In genomic region chr2:224915126-224915525, GRCh38 we compare ENCODE assay signal across 26 cellular contexts.
"Had no signal": no experiment of that assay in that cellular context is flagged by ENCODE, and none has a peak within 500 bp of the region (broad histone marks: within the 10 kb centered on the region; RNA-seq: fewer than 3 reads in every experiment).

No MANE protein-coding gene starts in this region.

- H3K9me3 ChIP-seq: body of pancreas, esophagus muscularis mucosa, neutrophil, pancreas, prostate gland, sigmoid colon, upper lobe of left lung had no signal

- H3K4me3 ChIP-seq: body of pancreas, cardiac muscle cell, esophagus muscularis mucosa, pancreas, prostate gland, sigmoid colon, upper lobe of left lung had no signal

- H3K36me3 ChIP-seq: cardiac muscle cell, esophagus muscularis mucosa, neutrophil, pancreas, prostate gland, sigmoid colon, upper lobe of left lung had no signal

- H3K27me3 ChIP-seq: body of pancreas, cardiac muscle cell, esophagus muscularis mucosa, foreskin keratinocyte, neutrophil, pancreas, sigmoid colon, upper lobe of left lung had no signal

- FAIRE-seq: pancreas, small intestine had no signal

- H3K27ac ChIP-seq: body of pancreas, cardiac muscle cell, esophagus muscularis mucosa, foreskin keratinocyte, neutrophil, pancreas, prostate gland, sigmoid colon, upper lobe of left lung had no signal

- DNase-seq: activated CD4-positive, alpha-beta T cell treated with anti-CD3 and anti-CD28 coated beads for 1 hour; activated CD4-positive, alpha-beta T cell treated with anti-CD3 and anti-CD28 coated beads, Interleukin-2, amount 50 U/mL, for 1 hour; activated CD8-positive, alpha-beta T cell treated with anti-CD3 and anti-CD28 coated beads for 36 hours; activated naive CD4-positive, alpha-beta T cell; activated T-cell treated with anti-CD3 and anti-CD28 coated beads, Interleukin-2, amount 50 U/mL, for 72 hours; body of pancreas; cerebellar nuclear complex; endodermal cell; foreskin keratinocyte; kidney; naive B cell; nephron progenitor cell; pancreas; retina; sigmoid colon; small intestine; stimulated activated CD4-positive, alpha-beta T cell treated with anti-CD3 and anti-CD28 coated beads, Interleukin-4, amount 100 ng/mL, for 24 hours; T-helper 2 cell; upper lobe of left lung had no signal

- ATAC-seq: activated CD8-positive, alpha-beta T cell treated with anti-CD3 and anti-CD28 coated beads for 36 hours; activated naive CD4-positive, alpha-beta T cell treated with anti-CD3 and anti-CD28 coated beads, Interleukin-2, amount 50 U/mL, for 72 hours; activated T-cell treated with anti-CD3 and anti-CD28 coated beads, Interleukin-2, amount 50 U/mL, for 72 hours; body of pancreas; foreskin keratinocyte; pancreas; stimulated activated effector memory CD8-positive, alpha-beta T cell treated with anti-CD3 and anti-CD28 coated beads, Interleukin-12 subunit alpha, Interleukin-12 subunit beta, amount 100 ng/mL, for 72 hours; WTC11 had no signal
